In genomic region chr14:102220031-102220430, GRCh38 we compare ENCODE assay signal across 1 cellular context.
TF ChIP-seq lines count a peak whose summit lies in the region.

No MANE protein-coding gene starts in this region.

TF ChIP-seq in GM12878, 131 proteins besides CTCF, POLR2A, EP300 and RAD21 (continued from another document and continues in another):
- TF ChIP-seq PRDM15 (CRISPR knock-in tag; IDR thresholded peaks at IDR 0.05) (no peak), MTA2 (IDR thresholded peaks at IDR 0.05; ENCODE audit: low read depth) (peak; percentile 61; the same call in 1 of the 2 replicates), WRNIP1 (IDR thresholded peaks at IDR 0.05; ENCODE audit: borderline replicate concordance, low read depth, low read length) (no peak), SUZ12 (IDR thresholded peaks at IDR 0.05; ENCODE audit: unreplicated experiment) (no peak), LARP7 (IDR thresholded peaks at IDR 0.05) (no peak), POU2F2 (IDR thresholded peaks at IDR 0.05; ENCODE audit: borderline replicate concordance, low read depth, low read length) (peak; percentile 87; the same call in 1 of the 3 replicates), EGR1 (IDR thresholded peaks at IDR 0.05; ENCODE audit: borderline replicate concordance in 1 of 2, low read depth in 2 of 2, low read length in 2 of 2) (no peak), TARDBP (IDR thresholded peaks at IDR 0.05; ENCODE audit: borderline replicate concordance) (no peak), HDGF (IDR thresholded peaks at IDR 0.05) (no peak), SREBF1 (IDR thresholded peaks at IDR 0.05; ENCODE audit: low read length) (no peak), CREB1 (IDR thresholded peaks at IDR 0.05; ENCODE audit: low read depth) (no peak), ZBTB4 (CRISPR knock-in tag; IDR thresholded peaks at IDR 0.05) (no peak), STAT1 (conservative IDR thresholded peaks at IDR 0.05) (no peak), SIN3A (IDR thresholded peaks at IDR 0.05; ENCODE audit: low read depth, low read length) (no peak), SP1 (IDR thresholded peaks at IDR 0.05; ENCODE audit: low read depth, low read length) (no peak), RBBP5 (conservative IDR thresholded peaks at IDR 0.05) (no peak), MEF2A (IDR thresholded peaks at IDR 0.05; ENCODE audit: insufficient read depth, low read depth, low read length) (no peak), TCF3 (IDR thresholded peaks at IDR 0.05; ENCODE audit: borderline replicate concordance, insufficient read depth, low read depth, low read length) (0 out of 2 replicates have a peak, but pooled peaks have one; percentile 36), E2F8 (IDR thresholded peaks at IDR 0.05; ENCODE audit: low read depth, partially characterized antibody) (no peak), SPI1 (IDR thresholded peaks at IDR 0.05; ENCODE audit: borderline replicate concordance, insufficient read depth, low read depth, low read length) (peak; percentile 72), ZNF207 (IDR thresholded peaks at IDR 0.05; ENCODE audit: borderline replicate concordance) (no peak), EED (IDR thresholded peaks at IDR 0.05; ENCODE audit: low read depth) (0 out of 2 replicates have a peak, but pooled peaks have one; percentile 17), RAD51 (IDR thresholded peaks at IDR 0.05) (0 out of 2 replicates have a peak, but pooled peaks have one; percentile 23), YY1 (IDR thresholded peaks at IDR 0.05; ENCODE audit: low read depth, low read length) (0 out of 2 replicates have a peak, but pooled peaks have one; percentile 38), BACH1 (IDR thresholded peaks at IDR 0.05; ENCODE audit: borderline replicate concordance) (peak; percentile 28; the same call in 1 of the 2 replicates), HCFC1 (IDR thresholded peaks at IDR 0.05; ENCODE audit: low read length) (no peak), MXI1 (IDR thresholded peaks at IDR 0.05; ENCODE audit: low read depth, low read length) (peak; percentile 26; the same call in 1 of the 2 replicates), FOXM1 (IDR thresholded peaks at IDR 0.05; ENCODE audit: low read depth, low read length) (no peak), TBL1XR1 (IDR thresholded peaks at IDR 0.05; ENCODE audit: low read depth, low read length) (no peak), SMAD5 (IDR thresholded peaks at IDR 0.05; ENCODE audit: low read depth) (no peak), NFIC (IDR thresholded peaks at IDR 0.05; ENCODE audit: low read depth, low read length) (no peak), SKIL (IDR thresholded peaks at IDR 0.05; ENCODE audit: low read depth, poor library complexity, severe bottlenecking) (peak; percentile 21), IKZF1 (conservative IDR thresholded peaks at IDR 0.05) (peak; percentile 71), NFYA (IDR thresholded peaks at IDR 0.05; ENCODE audit: borderline replicate concordance, low read depth, low read length) (no peak), E4F1 (IDR thresholded peaks at IDR 0.05; ENCODE audit: borderline replicate concordance, partially characterized antibody) (no peak), PML (IDR thresholded peaks at IDR 0.05; ENCODE audit: low read length) (no peak), IRF3 (IDR thresholded peaks at IDR 0.05) (no peak), RFX5 (IDR thresholded peaks at IDR 0.05; ENCODE audit: low read depth, low read length) (no peak), BCL11A (IDR thresholded peaks at IDR 0.05; ENCODE audit: low read depth, low read length) (no peak), TCF12 (IDR thresholded peaks at IDR 0.05; ENCODE audit: low read depth, low read length) (peak; percentile 29; the same call in 1 of the 2 replicates), MYB (IDR thresholded peaks at IDR 0.05; ENCODE audit: borderline replicate concordance, low read depth, low read length) (no peak), STAT3 (IDR thresholded peaks at IDR 0.05; ENCODE audit: low read depth, low read length) (no peak), BHLHE40 (IDR thresholded peaks at IDR 0.05; ENCODE audit: borderline replicate concordance in 1 of 2, low read depth in 2 of 2, low read length in 1 of 2) (peak in 1 of 2 experiments; percentile 72; a peak in 2 of 4 replicates), ESRRA (IDR thresholded peaks at IDR 0.05; ENCODE audit: low read length) (no peak), KDM1A (IDR thresholded peaks at IDR 0.05; ENCODE audit: borderline replicate concordance) (no peak), EZH2 (IDR thresholded peaks at IDR 0.05; ENCODE audit: borderline replicate concordance, control insufficient read depth, low read depth, low read length) (no peak), SMC3 (IDR thresholded peaks at IDR 0.05; ENCODE audit: borderline replicate concordance, low read length) (no peak), CHD4 (IDR thresholded peaks at IDR 0.05) (no peak)
- TF ChIP-seq, protein P1, sequence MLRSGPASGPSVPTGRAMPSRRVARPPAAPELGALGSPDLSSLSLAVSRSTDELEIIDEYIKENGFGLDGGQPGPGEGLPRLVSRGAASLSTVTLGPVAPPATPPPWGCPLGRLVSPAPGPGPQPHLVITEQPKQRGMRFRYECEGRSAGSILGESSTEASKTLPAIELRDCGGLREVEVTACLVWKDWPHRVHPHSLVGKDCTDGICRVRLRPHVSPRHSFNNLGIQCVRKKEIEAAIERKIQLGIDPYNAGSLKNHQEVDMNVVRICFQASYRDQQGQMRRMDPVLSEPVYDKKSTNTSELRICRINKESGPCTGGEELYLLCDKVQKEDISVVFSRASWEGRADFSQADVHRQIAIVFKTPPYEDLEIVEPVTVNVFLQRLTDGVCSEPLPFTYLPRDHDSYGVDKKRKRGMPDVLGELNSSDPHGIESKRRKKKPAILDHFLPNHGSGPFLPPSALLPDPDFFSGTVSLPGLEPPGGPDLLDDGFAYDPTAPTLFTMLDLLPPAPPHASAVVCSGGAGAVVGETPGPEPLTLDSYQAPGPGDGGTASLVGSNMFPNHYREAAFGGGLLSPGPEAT (IDR thresholded peaks at IDR 0.05; ENCODE audit: low read depth), result peak; percentile 23; the same call in 1 of the 2 replicates
- TF ChIP-seq, protein P2, sequence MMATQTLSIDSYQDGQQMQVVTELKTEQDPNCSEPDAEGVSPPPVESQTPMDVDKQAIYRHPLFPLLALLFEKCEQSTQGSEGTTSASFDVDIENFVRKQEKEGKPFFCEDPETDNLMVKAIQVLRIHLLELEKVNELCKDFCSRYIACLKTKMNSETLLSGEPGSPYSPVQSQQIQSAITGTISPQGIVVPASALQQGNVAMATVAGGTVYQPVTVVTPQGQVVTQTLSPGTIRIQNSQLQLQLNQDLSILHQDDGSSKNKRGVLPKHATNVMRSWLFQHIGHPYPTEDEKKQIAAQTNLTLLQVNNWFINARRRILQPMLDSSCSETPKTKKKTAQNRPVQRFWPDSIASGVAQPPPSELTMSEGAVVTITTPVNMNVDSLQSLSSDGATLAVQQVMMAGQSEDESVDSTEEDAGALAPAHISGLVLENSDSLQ (IDR thresholded peaks at IDR 0.05), result peak; percentile 77
